ENCODE assay signal across 12 cellular contexts in genomic region chr16:79639576-79640311, GRCh38. TPM values are rescaled to one million over a fixed set of nuclear protein-coding genes. Genes with fewer than 3 reads are reported as not detected.
DNase-seq lines count a peak whose midpoint lies in the region; ATAC-seq and TF ChIP-seq lines count a peak whose summit lies in the region.
"Had no signal": no experiment of that assay in that cellular context is flagged by ENCODE, and none has a peak within 500 bp of the region (broad histone marks: within the 10 kb centered on the region; RNA-seq: fewer than 3 reads in every experiment).

No MANE protein-coding gene starts in this region.

- peaks cover 7% of the 10 kb centered on the region for H3K36me3 Mint-ChIP-seq in Calu3 (ENCODE audit: insufficient read depth, unreplicated experiment)
- H3K36me3 Mint-ChIP-seq in activated CD8-positive, alpha-beta T cell treated with anti-CD3 and anti-CD28 coated beads, Interleukin-2, amount 10 ng/mL, durations not matched to agents 7 days and 5 days (ENCODE audit: low read depth) = no peaks in the 10 kb centered on the region

- H3K27ac Mint-ChIP-seq in Calu3 (ENCODE audit: unreplicated experiment) = peak overlapping the region; percentile 97
- H3K27ac Mint-ChIP-seq in activated CD8-positive, alpha-beta T cell treated with anti-CD3 and anti-CD28 coated beads, Interleukin-2, amount 10 ng/mL, durations not matched to agents 7 days and 5 days = peak overlapping the region; percentile 74
- H3K27ac Mint-ChIP-seq: endodermal cell had no signal

- intact Hi-C loops in Calu3 (cut with micrococcal nuclease; ENCODE audit: unreplicated experiment) (loop anchor here (1.0 to 5.0 kb wide), 3 partner anchors 12 to 37 kb away; partner anchors contain the start of gene MAF), posterior cingulate gyrus (cut with DNase I) (no loop called here)

- CTCF ChIA-PET in Calu3 (lab: Charles Lee) = interaction anchor here (0.5 to 1.9 kb wide), 15 partner anchors 10 to 1549 kb away, joined by 3 to 28 read pairs (median 3); partner anchors contain the start of gene MAF
- CTCF ChIA-PET in activated CD8-positive, alpha-beta T cell treated with anti-CD3 and anti-CD28 coated beads, Interleukin-2, amount 10 ng/mL, durations not matched to agents 7 days and 5 days (lab: Charles Lee) = no interaction called here

- POLR2A ChIA-PET in activated CD8-positive, alpha-beta T cell treated with anti-CD3 and anti-CD28 coated beads, Interleukin-2, amount 10 ng/mL, durations not matched to agents 7 days and 5 days (lab: Charles Lee) = interaction anchor here (1.0 kb wide), 1 partner anchor 10 kb away, joined by 3 read pairs; no protein-coding TSS in a partner anchor

- TF ChIP-seq CTCF in Calu3 (IDR thresholded peaks at IDR 0.05; ENCODE audit: unreplicated experiment) = no peak

- BruUV-seq in Calu3 (replicated peaks; lab: Mats Ljungman, UMichigan) = no TSS peak

- peak overlapping the region; percentile 52 for H3K4me3 Mint-ChIP-seq in Calu3 (ENCODE audit: low read depth, unreplicated experiment)
- H3K4me3 Mint-ChIP-seq in activated CD8-positive, alpha-beta T cell treated with anti-CD3 and anti-CD28 coated beads, Interleukin-2, amount 10 ng/mL, durations not matched to agents 7 days and 5 days = no peak overlapping the region
- H3K4me3 Mint-ChIP-seq: endodermal cell had no signal

- peak; percentile 84 for DNase-seq in Calu3
- no peak for DNase-seq in activated CD8-positive, alpha-beta T cell treated with anti-CD3 and anti-CD28 coated beads, Interleukin-2, amount 10 ng/mL, durations not matched to agents 7 days and 5 days
- DNase-seq in kidney tubule cell (ENCODE audit: low spot score) = peak; percentile 91
- no peak for DNase-seq in posterior cingulate gyrus
- DNase-seq in NCI-H2029 (lab: John Stamatoyannopoulos, UW) = no peak
- DNase-seq: amygdala, endodermal cell, mesendoderm, NCI-H1048, NCI-H446 had no signal

- ATAC-seq in HG03280 (IDR thresholded peaks at IDR 0.05; ENCODE audit: unreplicated experiment) (peak; percentile 71), HG03521 (IDR thresholded peaks at IDR 0.05; ENCODE audit: unreplicated experiment) (no peak)
- peak; percentile 36 for ATAC-seq in activated CD8-positive, alpha-beta T cell treated with anti-CD3 and anti-CD28 coated beads, Interleukin-2, amount 10 ng/mL, durations not matched to agents 7 days and 5 days

- peaks cover 3% of the 10 kb centered on the region for H3K9me3 Mint-ChIP-seq in Calu3 (ENCODE audit: low read depth, unreplicated experiment)
- H3K9me3 Mint-ChIP-seq in activated CD8-positive, alpha-beta T cell treated with anti-CD3 and anti-CD28 coated beads, Interleukin-2, amount 10 ng/mL, durations not matched to agents 7 days and 5 days (ENCODE audit: insufficient read depth) = no peaks in the 10 kb centered on the region
- H3K9me3 Mint-ChIP-seq: endodermal cell had no signal

- no peaks in the 10 kb centered on the region for H3K27me3 Mint-ChIP-seq in Calu3 (ENCODE audit: unreplicated experiment)
- H3K27me3 Mint-ChIP-seq in activated CD8-positive, alpha-beta T cell treated with anti-CD3 and anti-CD28 coated beads, Interleukin-2, amount 10 ng/mL, durations not matched to agents 7 days and 5 days (ENCODE audit: low read depth) = peaks cover 8% of the 10 kb centered on the region

- H3K4me1 Mint-ChIP-seq in Calu3 (ENCODE audit: low read depth, unreplicated experiment) = peaks cover 43% of the 10 kb centered on the region
- peaks cover 38% of the 10 kb centered on the region for H3K4me1 Mint-ChIP-seq in activated CD8-positive, alpha-beta T cell treated with anti-CD3 and anti-CD28 coated beads, Interleukin-2, amount 10 ng/mL, durations not matched to agents 7 days and 5 days (ENCODE audit: low read depth)

RNA-seq across cellular contexts. Expression of gene MAF, which starts 39.2 kb away (rescaled TPM):
- 0.64 and 0.97 TPM in 2 replicates for total RNA-seq in Calu3 (2022)
- total RNA-seq in activated CD8-positive, alpha-beta T cell treated with anti-CD3 and anti-CD28 coated beads, Interleukin-2, amount 10 ng/mL, durations not matched to agents 7 days and 5 days = 1 to 10 TPM; 4.3 to 4.6 TPM

Comparison
In these comparisons a context has a peak if more than half of its experiments do, and no peak if none do; other contexts are left out.
1. DNase-seq: peak in Calu3 (single experiment) and kidney tubule cell (single experiment); none in activated CD8-positive, alpha-beta T cell treated with anti-CD3 and anti-CD28 coated beads, Interleukin-2, amount 10 ng/mL, durations not matched to agents 7 days and 5 days (single experiment), posterior cingulate gyrus (0 of 10) and NCI-H2029 (single experiment).